8 cellular contexts compared by ENCODE assay signal in the genomic region with DNA sequence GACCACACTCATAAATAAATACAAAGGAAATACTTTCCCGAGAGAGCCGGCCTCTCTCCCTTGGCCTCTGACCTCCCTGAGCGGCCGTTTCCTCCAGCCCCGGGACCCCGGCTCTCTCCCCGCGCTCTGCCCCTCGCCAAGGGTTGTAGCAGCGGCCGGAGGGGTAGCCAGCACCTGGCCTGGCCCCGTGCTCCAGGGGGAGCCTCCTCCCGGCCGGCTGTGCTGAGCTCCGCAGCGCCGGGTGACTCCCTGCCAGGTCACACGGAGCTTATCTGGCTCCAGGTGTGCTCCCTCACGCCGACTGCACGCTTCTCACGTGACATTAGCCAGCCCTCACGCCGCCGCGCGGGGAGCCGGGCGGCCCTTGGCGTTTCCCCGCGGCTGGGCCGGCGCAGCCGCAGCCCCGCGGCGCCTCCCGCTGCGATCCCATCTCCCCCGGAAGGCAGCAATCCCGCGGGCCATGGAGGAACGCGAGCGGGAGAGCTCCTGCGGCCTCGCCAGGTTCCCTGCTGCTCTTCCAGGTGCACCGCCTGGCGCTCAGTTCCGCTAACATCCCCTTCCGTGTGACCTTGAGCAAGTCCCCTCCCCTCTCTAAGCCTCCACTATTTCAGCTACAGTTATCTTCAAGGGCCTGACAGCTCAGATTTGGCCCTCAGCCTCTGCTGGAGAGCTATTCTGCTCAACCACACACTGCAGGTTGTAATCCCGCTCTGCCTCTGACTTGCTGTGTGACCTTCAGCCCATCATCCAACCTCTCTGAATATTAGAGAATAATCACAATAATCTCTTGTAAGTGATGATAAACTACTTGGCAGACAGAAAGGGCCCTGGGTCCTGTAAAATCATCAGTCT. TPM values are rescaled to one million over a fixed set of nuclear protein-coding genes. Genes with fewer than 3 reads are reported as not detected.
DNase-seq lines count a peak whose midpoint lies in the region; ATAC-seq and TF ChIP-seq lines count a peak whose summit lies in the region.

No MANE protein-coding gene starts in this region.

- intact Hi-C loops in left cardiac atrium (cut with DNase I): no loop called here

- peaks cover 31% of the 10 kb centered on the region for H3K4me1 Mint-ChIP-seq in activated naive CD8-positive, alpha-beta T cell treated with anti-CD3 and anti-CD28 coated beads for 36 hours

- TF ChIP-seq CTCF in retinal pigment epithelial cell (conservative IDR thresholded peaks at IDR 0.05; ENCODE audit: low read depth, low read length): no peak

- peak overlapping the region; percentile 88 for H3K27ac Mint-ChIP-seq in activated naive CD8-positive, alpha-beta T cell treated with anti-CD3 and anti-CD28 coated beads for 36 hours

- peak overlapping the region; percentile 48 for H3K4me3 ChIP-seq in retinal pigment epithelial cell (ENCODE audit: low read length)

- no peaks in the 10 kb centered on the region for H3K9me3 Mint-ChIP-seq in activated naive CD8-positive, alpha-beta T cell treated with anti-CD3 and anti-CD28 coated beads for 36 hours

- peak overlapping the region; percentile 85 for H3K4me3 Mint-ChIP-seq in activated naive CD8-positive, alpha-beta T cell treated with anti-CD3 and anti-CD28 coated beads for 36 hours

- H3K36me3 Mint-ChIP-seq in activated naive CD8-positive, alpha-beta T cell treated with anti-CD3 and anti-CD28 coated beads for 36 hours: no peaks in the 10 kb centered on the region

- peak; percentile 84 for DNase-seq in LoVo (ENCODE audit: low spot score)
- peak; percentile 60 for DNase-seq in activated naive CD8-positive, alpha-beta T cell treated with anti-CD3 and anti-CD28 coated beads for 36 hours
- peak; percentile 54 for DNase-seq in left cardiac atrium
- no peak for DNase-seq in retinal pigment epithelial cell (ENCODE audit: low read depth)

- ATAC-seq in GM18868 (IDR thresholded peaks at IDR 0.05; ENCODE audit: unreplicated experiment) (peak; percentile 41), SK-N-SH treated with all-trans-retinoic acid at 6 μM for 48 hours (peak; percentile 2; the same call in 1 of the 3 replicates), left cardiac atrium (peak; percentile 45 to 52), HG03139 (IDR thresholded peaks at IDR 0.05; ENCODE audit: unreplicated experiment) (no peak), GM19467 (IDR thresholded peaks at IDR 0.05; ENCODE audit: unreplicated experiment) (no peak)

- H3K27me3 Mint-ChIP-seq in activated naive CD8-positive, alpha-beta T cell treated with anti-CD3 and anti-CD28 coated beads for 36 hours: no peaks in the 10 kb centered on the region

TF ChIP-seq in SK-N-SH treated with all-trans-retinoic acid at 6 μM for 48 hours, 23 proteins besides CTCF, POLR2A, EP300 and RAD21:
- TF ChIP-seq ZNF565 (CRISPR knock-in tag; conservative IDR thresholded peaks at IDR 0.05; ENCODE audit: low read depth): no peak
- 0 out of 2 replicates have a peak, but pooled peaks have one; percentile 21 for TF ChIP-seq ZFP3 (CRISPR knock-in tag; IDR thresholded peaks at IDR 0.05)
- TF ChIP-seq GLIS3 (CRISPR knock-in tag; IDR thresholded peaks at IDR 0.05): no peak
- TF ChIP-seq CSDC2 (CRISPR knock-in tag; IDR thresholded peaks at IDR 0.05): no peak
- TF ChIP-seq, protein P1, sequence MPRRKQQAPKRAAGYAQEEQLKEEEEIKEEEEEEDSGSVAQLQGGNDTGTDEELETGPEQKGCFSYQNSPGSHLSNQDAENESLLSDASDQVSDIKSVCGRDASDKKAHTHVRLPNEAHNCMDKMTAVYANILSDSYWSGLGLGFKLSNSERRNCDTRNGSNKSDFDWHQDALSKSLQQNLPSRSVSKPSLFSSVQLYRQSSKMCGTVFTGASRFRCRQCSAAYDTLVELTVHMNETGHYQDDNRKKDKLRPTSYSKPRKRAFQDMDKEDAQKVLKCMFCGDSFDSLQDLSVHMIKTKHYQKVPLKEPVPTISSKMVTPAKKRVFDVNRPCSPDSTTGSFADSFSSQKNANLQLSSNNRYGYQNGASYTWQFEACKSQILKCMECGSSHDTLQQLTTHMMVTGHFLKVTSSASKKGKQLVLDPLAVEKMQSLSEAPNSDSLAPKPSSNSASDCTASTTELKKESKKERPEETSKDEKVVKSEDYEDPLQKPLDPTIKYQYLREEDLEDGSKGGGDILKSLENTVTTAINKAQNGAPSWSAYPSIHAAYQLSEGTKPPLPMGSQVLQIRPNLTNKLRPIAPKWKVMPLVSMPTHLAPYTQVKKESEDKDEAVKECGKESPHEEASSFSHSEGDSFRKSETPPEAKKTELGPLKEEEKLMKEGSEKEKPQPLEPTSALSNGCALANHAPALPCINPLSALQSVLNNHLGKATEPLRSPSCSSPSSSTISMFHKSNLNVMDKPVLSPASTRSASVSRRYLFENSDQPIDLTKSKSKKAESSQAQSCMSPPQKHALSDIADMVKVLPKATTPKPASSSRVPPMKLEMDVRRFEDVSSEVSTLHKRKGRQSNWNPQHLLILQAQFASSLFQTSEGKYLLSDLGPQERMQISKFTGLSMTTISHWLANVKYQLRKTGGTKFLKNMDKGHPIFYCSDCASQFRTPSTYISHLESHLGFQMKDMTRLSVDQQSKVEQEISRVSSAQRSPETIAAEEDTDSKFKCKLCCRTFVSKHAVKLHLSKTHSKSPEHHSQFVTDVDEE (CRISPR knock-in tag; IDR thresholded peaks at IDR 0.05): 0 out of 2 replicates have a peak, but pooled peaks have one; percentile 33
- TF ChIP-seq SNAI2 (CRISPR knock-in tag; IDR thresholded peaks at IDR 0.05): no peak
- TF ChIP-seq, protein P2, sequence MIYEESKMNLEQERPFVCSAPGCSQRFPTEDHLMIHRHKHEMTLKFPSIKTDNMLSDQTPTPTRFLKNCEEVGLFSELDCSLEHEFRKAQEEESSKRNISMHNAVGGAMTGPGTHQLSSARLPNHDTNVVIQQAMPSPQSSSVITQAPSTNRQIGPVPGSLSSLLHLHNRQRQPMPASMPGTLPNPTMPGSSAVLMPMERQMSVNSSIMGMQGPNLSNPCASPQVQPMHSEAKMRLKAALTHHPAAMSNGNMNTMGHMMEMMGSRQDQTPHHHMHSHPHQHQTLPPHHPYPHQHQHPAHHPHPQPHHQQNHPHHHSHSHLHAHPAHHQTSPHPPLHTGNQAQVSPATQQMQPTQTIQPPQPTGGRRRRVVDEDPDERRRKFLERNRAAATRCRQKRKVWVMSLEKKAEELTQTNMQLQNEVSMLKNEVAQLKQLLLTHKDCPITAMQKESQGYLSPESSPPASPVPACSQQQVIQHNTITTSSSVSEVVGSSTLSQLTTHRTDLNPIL (CRISPR knock-in tag; IDR thresholded peaks at IDR 0.05; ENCODE audit: low read depth): peak; percentile 17; the same call in 1 of the 2 replicates
- no peak for TF ChIP-seq RARB (CRISPR knock-in tag; IDR thresholded peaks at IDR 0.05)

RNA-seq across cellular contexts. Expression of a gene that starts 3.5 kb away (rescaled TPM):
- 10 to 100 TPM; 23.6 to 24.2 TPM for total RNA-seq in activated naive CD8-positive, alpha-beta T cell treated with anti-CD3 and anti-CD28 coated beads for 36 hours
- total RNA-seq in left cardiac atrium: 100 to 1,000 TPM; 179 to 190 TPM

Comparison
In these comparisons a context has a peak if more than half of its experiments do, and no peak if none do; other contexts are left out.
1. ATAC-seq: peak in GM18868 (single experiment), SK-N-SH treated with all-trans-retinoic acid at 6 μM for 48 hours (single experiment) and left cardiac atrium (2 of 2); none in HG03139 (single experiment) and GM19467 (single experiment).
2. RNA of a gene that starts 3.5 kb away (total RNA-seq): 179 to 190 TPM in left cardiac atrium; 23.6 to 24.2 TPM in activated naive CD8-positive, alpha-beta T cell treated with anti-CD3 and anti-CD28 coated beads for 36 hours; every median in the first group is over 4 times any median in the second.